ENCODE assay signal across 2 cellular contexts in genomic region chr4:118348886-118349285, GRCh38.
TF ChIP-seq lines count a peak whose summit lies in the region.

No MANE protein-coding gene starts in this region.

TF ChIP-seq in SK-N-SH, 30 proteins besides CTCF, POLR2A, EP300 and RAD21 (continued from another document):
- TF ChIP-seq, protein P1, sequence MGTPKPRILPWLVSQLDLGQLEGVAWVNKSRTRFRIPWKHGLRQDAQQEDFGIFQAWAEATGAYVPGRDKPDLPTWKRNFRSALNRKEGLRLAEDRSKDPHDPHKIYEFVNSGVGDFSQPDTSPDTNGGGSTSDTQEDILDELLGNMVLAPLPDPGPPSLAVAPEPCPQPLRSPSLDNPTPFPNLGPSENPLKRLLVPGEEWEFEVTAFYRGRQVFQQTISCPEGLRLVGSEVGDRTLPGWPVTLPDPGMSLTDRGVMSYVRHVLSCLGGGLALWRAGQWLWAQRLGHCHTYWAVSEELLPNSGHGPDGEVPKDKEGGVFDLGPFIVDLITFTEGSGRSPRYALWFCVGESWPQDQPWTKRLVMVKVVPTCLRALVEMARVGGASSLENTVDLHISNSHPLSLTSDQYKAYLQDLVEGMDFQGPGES (IDR thresholded peaks at IDR 0.05; ENCODE audit: low read depth, low read length), result no peak
- TF ChIP-seq USF2 (IDR thresholded peaks at IDR 0.05; ENCODE audit: borderline replicate concordance, low read depth, low read length) (no peak), TCF12 (IDR thresholded peaks at IDR 0.05) (no peak), CHD2 (IDR thresholded peaks at IDR 0.05; ENCODE audit: low read length, partially characterized antibody) (no peak), TEAD4 (IDR thresholded peaks at IDR 0.05; ENCODE audit: borderline replicate concordance, insufficient read depth) (no peak), TAF1 (IDR thresholded peaks at IDR 0.05; ENCODE audit: borderline replicate concordance, low read depth, low read length) (no peak), ELF1 (IDR thresholded peaks at IDR 0.05) (no peak), POLR2AphosphoS5 (IDR thresholded peaks at IDR 0.05; ENCODE audit: low read depth, low read length) (no peak), RCOR1 (IDR thresholded peaks at IDR 0.05; ENCODE audit: low read length) (no peak), NRF1 (IDR thresholded peaks at IDR 0.05; ENCODE audit: low read depth, low read length) (no peak), SMC3 (IDR thresholded peaks at IDR 0.05; ENCODE audit: low read depth, low read length) (no peak)
- TF ChIP-seq, protein P2, sequence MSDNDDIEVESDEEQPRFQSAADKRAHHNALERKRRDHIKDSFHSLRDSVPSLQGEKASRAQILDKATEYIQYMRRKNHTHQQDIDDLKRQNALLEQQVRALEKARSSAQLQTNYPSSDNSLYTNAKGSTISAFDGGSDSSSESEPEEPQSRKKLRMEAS (IDR thresholded peaks at IDR 0.05; ENCODE audit: low read depth), result no peak
- TF ChIP-seq, protein P3, sequence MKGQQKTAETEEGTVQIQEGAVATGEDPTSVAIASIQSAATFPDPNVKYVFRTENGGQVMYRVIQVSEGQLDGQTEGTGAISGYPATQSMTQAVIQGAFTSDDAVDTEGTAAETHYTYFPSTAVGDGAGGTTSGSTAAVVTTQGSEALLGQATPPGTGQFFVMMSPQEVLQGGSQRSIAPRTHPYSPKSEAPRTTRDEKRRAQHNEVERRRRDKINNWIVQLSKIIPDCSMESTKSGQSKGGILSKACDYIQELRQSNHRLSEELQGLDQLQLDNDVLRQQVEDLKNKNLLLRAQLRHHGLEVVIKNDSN (IDR thresholded peaks at IDR 0.05; ENCODE audit: borderline replicate concordance, low read depth), result no peak

TF ChIP-seq in SK-N-SH treated with all-trans-retinoic acid at 6 μM for 48 hours, 23 proteins besides CTCF, POLR2A, EP300 and RAD21 (continued from another document):
- TF ChIP-seq, protein P4, sequence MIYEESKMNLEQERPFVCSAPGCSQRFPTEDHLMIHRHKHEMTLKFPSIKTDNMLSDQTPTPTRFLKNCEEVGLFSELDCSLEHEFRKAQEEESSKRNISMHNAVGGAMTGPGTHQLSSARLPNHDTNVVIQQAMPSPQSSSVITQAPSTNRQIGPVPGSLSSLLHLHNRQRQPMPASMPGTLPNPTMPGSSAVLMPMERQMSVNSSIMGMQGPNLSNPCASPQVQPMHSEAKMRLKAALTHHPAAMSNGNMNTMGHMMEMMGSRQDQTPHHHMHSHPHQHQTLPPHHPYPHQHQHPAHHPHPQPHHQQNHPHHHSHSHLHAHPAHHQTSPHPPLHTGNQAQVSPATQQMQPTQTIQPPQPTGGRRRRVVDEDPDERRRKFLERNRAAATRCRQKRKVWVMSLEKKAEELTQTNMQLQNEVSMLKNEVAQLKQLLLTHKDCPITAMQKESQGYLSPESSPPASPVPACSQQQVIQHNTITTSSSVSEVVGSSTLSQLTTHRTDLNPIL (CRISPR knock-in tag; IDR thresholded peaks at IDR 0.05; ENCODE audit: low read depth), result no peak
